Comparison of ENCODE assay signal across 14 cellular contexts in genomic region chr7:17118412-17118811, GRCh38.
A peak's percentile ranks its signal among the peaks of the same experiment; 100 is the strongest.
DNase-seq lines count a peak whose midpoint lies in the region; ATAC-seq lines count a peak whose summit lies in the region.
"Had no signal": no experiment of that assay in that cellular context is flagged by ENCODE, and none has a peak within 500 bp of the region (broad histone marks: within the 10 kb centered on the region; RNA-seq: fewer than 3 reads in every experiment).

No MANE protein-coding gene starts in this region.

- CTCF ChIA-PET in activated naive CD4-positive, alpha-beta T cell treated with anti-CD3 and anti-CD28 coated beads, Interleukin-2, amount 10 ng/mL, durations not matched to agents 7 days and 5 days (lab: Charles Lee), result no interaction called here
- CTCF ChIA-PET in CD4-positive, alpha-beta memory T cell (lab: Charles Lee; ENCODE audit: partially characterized antibody), result no interaction called here

- peaks cover 20% of the 10 kb centered on the region for H3K4me1 ChIP-seq in CD4-positive, alpha-beta memory T cell (ENCODE audit: insufficient read depth, low read length)
- H3K4me1 ChIP-seq: Caco-2 had no signal

- no peaks in the 10 kb centered on the region for H3K36me3 Mint-ChIP-seq in activated naive CD4-positive, alpha-beta T cell treated with anti-CD3 and anti-CD28 coated beads, Interleukin-2, amount 10 ng/mL, durations not matched to agents 7 days and 5 days
- H3K36me3 Mint-ChIP-seq in CD4-positive, alpha-beta memory T cell, result no peaks in the 10 kb centered on the region
- H3K36me3 Mint-ChIP-seq in T-helper 17 cell (ENCODE audit: low read depth), result peaks cover 2% of the 10 kb centered on the region

- no peaks in the 10 kb centered on the region for H3K36me3 ChIP-seq in CD4-positive, alpha-beta memory T cell (ENCODE audit: insufficient read depth, low read length)

- no peak overlapping the region for H3K4me3 Mint-ChIP-seq in activated naive CD4-positive, alpha-beta T cell treated with anti-CD3 and anti-CD28 coated beads, Interleukin-2, amount 10 ng/mL, durations not matched to agents 7 days and 5 days
- peak overlapping the region in 5 of 8 donors; percentile 32 to 72 (median 56) for H3K4me3 Mint-ChIP-seq in CD4-positive, alpha-beta memory T cell
- no peak overlapping the region for H3K4me3 Mint-ChIP-seq in T-helper 17 cell
- H3K4me3 Mint-ChIP-seq: H9 had no signal

- no peaks in the 10 kb centered on the region for H3K27me3 Mint-ChIP-seq in activated naive CD4-positive, alpha-beta T cell treated with anti-CD3 and anti-CD28 coated beads, Interleukin-2, amount 10 ng/mL, durations not matched to agents 7 days and 5 days
- peaks cover 0 to 2% of the 10 kb centered on the region in 2 donors for H3K27me3 Mint-ChIP-seq in CD4-positive, alpha-beta memory T cell
- H3K27me3 Mint-ChIP-seq in T-helper 17 cell, result no peaks in the 10 kb centered on the region

- peak; percentile 32 for DNase-seq in activated naive CD4-positive, alpha-beta T cell treated with anti-CD3 and anti-CD28 coated beads, Interleukin-2, amount 10 ng/mL, durations not matched to agents 7 days and 5 days
- no peak for DNase-seq in activated naive CD4-positive, alpha-beta T cell (lab: John Stamatoyannopoulos, UW)
- peak in 4 of 5 donors; percentile 24 to 53 (median 32) for DNase-seq in CD4-positive, alpha-beta memory T cell
- DNase-seq in T-helper 17 cell (no peak), GDM1 (lab: John Stamatoyannopoulos, UW) (no peak), 8988T (no peak)
- DNase-seq: AML-193, Caco-2, GF-D8, H9, KG1 had no signal

- peaks cover 27% of the 10 kb centered on the region for H3K4me1 Mint-ChIP-seq in activated naive CD4-positive, alpha-beta T cell treated with anti-CD3 and anti-CD28 coated beads, Interleukin-2, amount 10 ng/mL, durations not matched to agents 7 days and 5 days
- H3K4me1 Mint-ChIP-seq in CD4-positive, alpha-beta memory T cell, result peaks cover 14 to 26% (median 19%) of the 10 kb centered on the region in 4 donors
- H3K4me1 Mint-ChIP-seq in T-helper 17 cell, result peaks cover 13% of the 10 kb centered on the region

- no peak overlapping the region for H3K4me3 ChIP-seq in CD4-positive, alpha-beta memory T cell (ENCODE audit: low read length in 2 of 2)
- H3K4me3 ChIP-seq: A549 had no signal

- POLR2A ChIA-PET in CD4-positive, alpha-beta memory T cell (lab: Charles Lee; ENCODE audit: partially characterized antibody), result interaction anchor here (1.1 kb wide), 1 partner anchor 180 kb away, joined by 4 read pairs; no protein-coding TSS in a partner anchor

- H3K9me3 Mint-ChIP-seq in activated naive CD4-positive, alpha-beta T cell treated with anti-CD3 and anti-CD28 coated beads, Interleukin-2, amount 10 ng/mL, durations not matched to agents 7 days and 5 days, result peaks cover 3% of the 10 kb centered on the region
- H3K9me3 Mint-ChIP-seq in CD4-positive, alpha-beta memory T cell, result peaks cover 0 to 7% (median 0%) of the 10 kb centered on the region in 8 donors

- ATAC-seq in T-helper 17 cell (peak; percentile 63), HG03095 (IDR thresholded peaks at IDR 0.05; ENCODE audit: unreplicated experiment) (no peak)
- ATAC-seq: A549 had no signal

- intact Hi-C loops in CD4-positive, alpha-beta memory T cell (cut with micrococcal nuclease), result no loop called here

- H3K27ac ChIP-seq in CD4-positive, alpha-beta memory T cell (ENCODE audit: low read depth, low read length), result no peak overlapping the region
- H3K27ac ChIP-seq: A549, C4-2B had no signal

- peak overlapping the region; percentile 46 for H3K27ac Mint-ChIP-seq in activated naive CD4-positive, alpha-beta T cell treated with anti-CD3 and anti-CD28 coated beads, Interleukin-2, amount 10 ng/mL, durations not matched to agents 7 days and 5 days
- peak overlapping the region in 4 of 7 donors; percentile 2 to 84 (median 22) for H3K27ac Mint-ChIP-seq in CD4-positive, alpha-beta memory T cell
- H3K27ac Mint-ChIP-seq in T-helper 17 cell, result no peak overlapping the region
- H3K27ac Mint-ChIP-seq: H9 had no signal

- H3K27me3 ChIP-seq in CD4-positive, alpha-beta memory T cell (ENCODE audit: insufficient read depth, low read length), result no peaks in the 10 kb centered on the region

- no peaks in the 10 kb centered on the region for H3K9me3 ChIP-seq in CD4-positive, alpha-beta memory T cell (ENCODE audit: control insufficient read depth in 1 of 2, low read length in 2 of 2)
- H3K9me3 ChIP-seq in T-helper 17 cell (ENCODE audit: control insufficient read depth, low read length, poor library complexity, severe bottlenecking), result no peaks in the 10 kb centered on the region
- H3K9me3 ChIP-seq: A549, Caco-2 had no signal

Comparison
In these comparisons a context has a peak if more than half of its experiments do, and no peak if none do; other contexts are left out.
1. DNase-seq: peak in activated naive CD4-positive, alpha-beta T cell treated with anti-CD3 and anti-CD28 coated beads, Interleukin-2, amount 10 ng/mL, durations not matched to agents 7 days and 5 days (single experiment) and CD4-positive, alpha-beta memory T cell (4 of 5); none in activated naive CD4-positive, alpha-beta T cell (0 of 4), T-helper 17 cell (0 of 3), GDM1 (single experiment) and 8988T (single experiment).
2. H3K4me3 Mint-ChIP-seq: peak in CD4-positive, alpha-beta memory T cell (5 of 8); none in activated naive CD4-positive, alpha-beta T cell treated with anti-CD3 and anti-CD28 coated beads, Interleukin-2, amount 10 ng/mL, durations not matched to agents 7 days and 5 days (single experiment) and T-helper 17 cell (single experiment).